ENCODE assay signal across 27 cellular contexts in the genomic region with DNA sequence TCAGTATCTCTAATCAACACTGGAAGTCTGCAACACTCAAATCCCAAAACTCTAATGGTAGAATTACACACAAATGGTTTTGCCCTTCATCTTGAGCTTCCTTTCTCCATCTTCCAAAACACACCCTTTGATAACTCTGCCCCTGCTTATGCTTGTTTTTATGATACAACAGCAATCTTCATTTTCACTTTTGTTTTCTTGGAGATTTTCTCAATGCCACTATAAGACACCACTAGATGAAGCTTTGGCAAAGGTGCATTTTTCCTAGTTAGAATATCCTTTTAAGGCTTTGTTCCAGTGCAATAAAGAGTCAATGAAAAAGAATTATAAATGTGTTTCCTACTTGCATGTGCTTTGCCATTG.
A peak's percentile ranks its signal among the peaks of the same experiment; 100 is the strongest.
DNase-seq lines count a peak whose midpoint lies in the region; ATAC-seq and TF ChIP-seq lines count a peak whose summit lies in the region.
"Had no signal": no experiment of that assay in that cellular context is flagged by ENCODE, and none has a peak within 500 bp of the region (broad histone marks: within the 10 kb centered on the region; RNA-seq: fewer than 3 reads in every experiment).

No MANE protein-coding gene starts in this region.

- no peaks in the 10 kb centered on the region for H3K4me1 ChIP-seq in foreskin keratinocyte
- H3K4me1 ChIP-seq: heart left ventricle, lower lobe of right lung, testis had no signal

- DNase-seq in foreskin keratinocyte: no peak
- DNase-seq in NCI-H1092 (lab: John Stamatoyannopoulos, UW): no peak
- no peak for DNase-seq in stimulated activated CD4-positive, alpha-beta T cell treated with anti-CD3 and anti-CD28 coated beads, Interleukin-2, amount 100 ng/mL, for 24 hours
- DNase-seq: activated CD4-positive, alpha-beta memory T cell treated with anti-CD3 and anti-CD28 coated beads, Interleukin-2, amount 10 ng/mL, durations not matched to agents 7 days and 5 days; activated effector memory CD4-positive, alpha-beta T cell treated with Interleukin-2 at 50 U/mL for 16 hours; aorta; cortex of kidney; effector memory CD8-positive, alpha-beta T cell; HCEC 1CT; heart left ventricle; KG1; lower lobe of right lung; MG63; naive thymus-derived CD8-positive, alpha-beta T cell; NCI-H1417 treated with DMSO at 0.1 percent for 48 hours; nucleus accumbens; stimulated activated naive CD8-positive, alpha-beta T cell treated with anti-CD3 and anti-CD28 coated beads, Interleukin-15, Interleukin-2, amounts not matched to agents 100 U/mL and 50 U/mL, for 24 hours; testis had no signal

- peak; percentile 56 for ATAC-seq in GM18867 (IDR thresholded peaks at IDR 0.05; ENCODE audit: unreplicated experiment)
- peak; percentile 39 for ATAC-seq in GM19452 (IDR thresholded peaks at IDR 0.05; ENCODE audit: unreplicated experiment)
- ATAC-seq in HG02642 (IDR thresholded peaks at IDR 0.05; ENCODE audit: poor library complexity, unreplicated experiment): peak; percentile 28
- peak; percentile 19 for ATAC-seq in HG03565 (IDR thresholded peaks at IDR 0.05; ENCODE audit: unreplicated experiment)
- ATAC-seq in foreskin keratinocyte: no peak
- ATAC-seq in HG03460 (IDR thresholded peaks at IDR 0.05; ENCODE audit: unreplicated experiment): no peak
- ATAC-seq: activated CD4-positive, CD25-positive, alpha-beta regulatory T cell treated with anti-CD3 and anti-CD28 coated beads, Interleukin-2, amount 50 U/mL, for 24 hours; effector memory CD8-positive, alpha-beta T cell; heart left ventricle; lower lobe of right lung; naive thymus-derived CD8-positive, alpha-beta T cell; stimulated activated naive CD8-positive, alpha-beta T cell treated with anti-CD3 and anti-CD28 coated beads, Interleukin-15, Interleukin-2, amounts not matched to agents 100 U/mL and 50 U/mL, for 24 hours had no signal

- no peak for TF ChIP-seq CTCF in foreskin keratinocyte (conservative IDR thresholded peaks at IDR 0.05)

- H3K27ac ChIP-seq in foreskin keratinocyte: no peak overlapping the region
- H3K27ac ChIP-seq: BLaER1, cardiac muscle cell, heart left ventricle, lower lobe of right lung, SK-N-MC, testis had no signal

- H3K27me3 ChIP-seq in foreskin keratinocyte: no peaks in the 10 kb centered on the region
- H3K27me3 ChIP-seq: BLaER1, heart left ventricle, MG63, testis had no signal

Comparison
In these comparisons a context has a peak if more than half of its experiments do, and no peak if none do; other contexts are left out.
1. ATAC-seq: peak in GM18867 (single experiment), GM19452 (single experiment), HG02642 (single experiment) and HG03565 (single experiment); none in foreskin keratinocyte (single experiment) and HG03460 (single experiment).